Comparison of ENCODE assay signal across 1 cellular context in the genomic region with DNA sequence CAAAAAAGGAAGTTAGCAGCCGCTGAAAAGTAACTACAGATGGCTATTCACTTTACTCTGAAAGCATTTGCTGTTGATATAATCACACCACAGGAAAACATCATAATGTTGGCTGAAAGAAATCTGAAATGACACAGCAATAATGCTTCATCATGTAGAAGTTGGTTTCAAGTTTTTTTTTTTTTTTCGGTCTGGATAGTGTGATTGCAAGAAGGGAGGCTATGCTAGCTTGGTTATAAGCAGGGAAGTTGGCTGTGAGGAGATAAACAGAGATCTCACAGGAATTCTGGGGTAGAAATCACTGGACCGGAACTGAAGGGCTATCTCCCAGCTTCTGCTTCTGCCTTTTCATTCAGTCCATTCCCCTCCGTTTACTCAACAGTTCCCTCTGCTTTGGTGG.
TF ChIP-seq lines count a peak whose summit lies in the region.

No MANE protein-coding gene starts in this region.

TF ChIP-seq in K562, 482 proteins besides CTCF, POLR2A, EP300 and RAD21 (continued from another document and continues in another):
- TF ChIP-seq, protein P1, sequence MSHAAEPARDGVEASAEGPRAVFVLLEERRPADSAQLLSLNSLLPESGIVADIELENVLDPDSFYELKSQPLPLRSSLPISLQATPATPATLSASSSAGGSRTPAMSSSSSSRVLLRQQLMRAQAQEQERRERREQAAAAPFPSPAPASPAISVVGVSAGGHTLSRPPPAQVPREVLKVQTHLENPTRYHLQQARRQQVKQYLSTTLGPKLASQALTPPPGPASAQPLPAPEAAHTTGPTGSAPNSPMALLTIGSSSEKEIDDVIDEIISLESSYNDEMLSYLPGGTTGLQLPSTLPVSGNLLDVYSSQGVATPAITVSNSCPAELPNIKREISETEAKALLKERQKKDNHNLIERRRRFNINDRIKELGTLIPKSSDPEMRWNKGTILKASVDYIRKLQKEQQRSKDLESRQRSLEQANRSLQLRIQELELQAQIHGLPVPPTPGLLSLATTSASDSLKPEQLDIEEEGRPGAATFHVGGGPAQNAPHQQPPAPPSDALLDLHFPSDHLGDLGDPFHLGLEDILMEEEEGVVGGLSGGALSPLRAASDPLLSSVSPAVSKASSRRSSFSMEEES (CRISPR knock-in tag; IDR thresholded peaks at IDR 0.05), result no peak
- TF ChIP-seq SUPT5H (IDR thresholded peaks at IDR 0.05) (no peak), DPF2 (IDR thresholded peaks at IDR 0.05) (peak; percentile 96), SP2 (IDR thresholded peaks at IDR 0.05; ENCODE audit: extremely low read depth, low read depth, low read length, poor library complexity, severe bottlenecking) (no peak), PTRF (tag; IDR thresholded peaks at IDR 0.05) (no peak), ZNF12 (CRISPR knock-in tag; IDR thresholded peaks at IDR 0.05) (no peak), ZNF431 (CRISPR knock-in tag; IDR thresholded peaks at IDR 0.05) (no peak), NFRKB (IDR thresholded peaks at IDR 0.05; ENCODE audit: low read depth) (no peak), HEY1 (CRISPR knock-in tag; IDR thresholded peaks at IDR 0.05; ENCODE audit: borderline replicate concordance) (no peak), MEF2A (IDR thresholded peaks at IDR 0.05; ENCODE audit: control insufficient read depth, low read depth, low read length) (no peak), ZFPM2 (CRISPR knock-in tag; IDR thresholded peaks at IDR 0.05) (no peak), ZNF316 (IDR thresholded peaks at IDR 0.05) (peak; percentile 98), SAFB2 (IDR thresholded peaks at IDR 0.05; ENCODE audit: borderline replicate concordance, low read depth, low read length, severe bottlenecking) (no peak), CSDE1 (IDR thresholded peaks at IDR 0.05) (no peak), ZNF324 (CRISPR knock-in tag; IDR thresholded peaks at IDR 0.05) (no peak), HNRNPUL1 (IDR thresholded peaks at IDR 0.05; ENCODE audit: low read length) (no peak), TAF1 (IDR thresholded peaks at IDR 0.05; ENCODE audit: control insufficient read depth, extremely low read depth, insufficient read depth, low read length, severe bottlenecking) (no peak), CBFA2T3 (IDR thresholded peaks at IDR 0.05) (peak; percentile 96), CBFB (CRISPR knock-in tag; IDR thresholded peaks at IDR 0.05) (no peak), SMAD2 (IDR thresholded peaks at IDR 0.05; ENCODE audit: low read depth, low read length) (no peak), ZKSCAN8 (CRISPR knock-in tag; IDR thresholded peaks at IDR 0.05) (no peak), NFIC (IDR thresholded peaks at IDR 0.05) (peak; percentile 70), FOXA1 (IDR thresholded peaks at IDR 0.05; ENCODE audit: borderline replicate concordance) (no peak), RBBP5 (IDR thresholded peaks at IDR 0.05; ENCODE audit: borderline replicate concordance, insufficient read depth, low read length, poor library complexity, severe bottlenecking) (no peak), LARP7 (IDR thresholded peaks at IDR 0.05) (no peak), TARDBP (IDR thresholded peaks at IDR 0.05) (no peak), GATAD2B (IDR thresholded peaks at IDR 0.05; ENCODE audit: borderline replicate concordance) (no peak), SRSF7 (optimal IDR thresholded peaks at IDR 0.05; ENCODE audit: low read depth, low read length) (no peak), SMARCA5 (IDR thresholded peaks at IDR 0.05) (no peak), TRIM24 (IDR thresholded peaks at IDR 0.05) (peak; percentile 88 to 90), PHB2 (IDR thresholded peaks at IDR 0.05; ENCODE audit: low read depth) (peak; percentile 74), TSC22D4 (tag; IDR thresholded peaks at IDR 0.05) (no peak), FOXP1 (CRISPR knock-in tag; IDR thresholded peaks at IDR 0.05) (no peak), HMGN3 (IDR thresholded peaks at IDR 0.05; ENCODE audit: borderline replicate concordance, extremely low read depth, insufficient read length, low read depth, low read length) (no peak), COPS2 (conservative IDR thresholded peaks at IDR 0.05) (no peak), TEAD1 (CRISPR knock-in tag; IDR thresholded peaks at IDR 0.05) (peak; percentile 49 to 54; a peak in 1 of 4 replicates), ZBTB17 (CRISPR knock-in tag; IDR thresholded peaks at IDR 0.05) (no peak), PML (IDR thresholded peaks at IDR 0.05; ENCODE audit: low read length) (peak; percentile 62; the same call in 1 of the 2 replicates), BMI1 (IDR thresholded peaks at IDR 0.05; ENCODE audit: low read length) (no peak), ZNF408 (CRISPR knock-in tag; IDR thresholded peaks at IDR 0.05; ENCODE audit: low read depth) (no peak), ZNF668 (CRISPR knock-in tag; IDR thresholded peaks at IDR 0.05) (no peak), MYBL2 (IDR thresholded peaks at IDR 0.05; ENCODE audit: low read depth) (no peak), MYBL2 (CRISPR knock-in tag; IDR thresholded peaks at IDR 0.05; ENCODE audit: borderline replicate concordance) (no peak), HSF4 (CRISPR knock-in tag; IDR thresholded peaks at IDR 0.05; ENCODE audit: borderline replicate concordance) (no peak), RBM15 (IDR thresholded peaks at IDR 0.05; ENCODE audit: insufficient read depth, low read length) (no peak), CHD1 (IDR thresholded peaks at IDR 0.05; ENCODE audit: low read length) (no peak)
- TF ChIP-seq, protein P2, sequence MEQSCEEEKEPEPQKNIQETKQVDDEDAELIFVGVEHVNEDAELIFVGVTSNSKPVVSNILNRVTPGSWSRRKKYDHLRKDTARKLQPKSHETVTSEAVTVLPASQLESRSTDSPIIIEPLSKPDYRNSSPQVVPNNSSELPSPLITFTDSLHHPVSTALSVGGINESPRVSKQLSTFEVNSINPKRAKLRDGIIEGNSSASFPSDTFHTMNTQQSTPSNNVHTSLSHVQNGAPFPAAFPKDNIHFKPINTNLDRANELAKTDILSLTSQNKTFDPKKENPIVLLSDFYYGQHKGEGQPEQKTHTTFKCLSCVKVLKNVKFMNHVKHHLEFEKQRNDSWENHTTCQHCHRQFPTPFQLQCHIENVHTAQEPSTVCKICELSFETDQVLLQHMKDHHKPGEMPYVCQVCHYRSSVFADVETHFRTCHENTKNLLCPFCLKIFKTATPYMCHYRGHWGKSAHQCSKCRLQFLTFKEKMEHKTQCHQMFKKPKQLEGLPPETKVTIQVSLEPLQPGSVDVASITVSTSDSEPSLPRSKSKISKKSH (CRISPR knock-in tag; IDR thresholded peaks at IDR 0.05), result no peak
- TF ChIP-seq, protein P3, sequence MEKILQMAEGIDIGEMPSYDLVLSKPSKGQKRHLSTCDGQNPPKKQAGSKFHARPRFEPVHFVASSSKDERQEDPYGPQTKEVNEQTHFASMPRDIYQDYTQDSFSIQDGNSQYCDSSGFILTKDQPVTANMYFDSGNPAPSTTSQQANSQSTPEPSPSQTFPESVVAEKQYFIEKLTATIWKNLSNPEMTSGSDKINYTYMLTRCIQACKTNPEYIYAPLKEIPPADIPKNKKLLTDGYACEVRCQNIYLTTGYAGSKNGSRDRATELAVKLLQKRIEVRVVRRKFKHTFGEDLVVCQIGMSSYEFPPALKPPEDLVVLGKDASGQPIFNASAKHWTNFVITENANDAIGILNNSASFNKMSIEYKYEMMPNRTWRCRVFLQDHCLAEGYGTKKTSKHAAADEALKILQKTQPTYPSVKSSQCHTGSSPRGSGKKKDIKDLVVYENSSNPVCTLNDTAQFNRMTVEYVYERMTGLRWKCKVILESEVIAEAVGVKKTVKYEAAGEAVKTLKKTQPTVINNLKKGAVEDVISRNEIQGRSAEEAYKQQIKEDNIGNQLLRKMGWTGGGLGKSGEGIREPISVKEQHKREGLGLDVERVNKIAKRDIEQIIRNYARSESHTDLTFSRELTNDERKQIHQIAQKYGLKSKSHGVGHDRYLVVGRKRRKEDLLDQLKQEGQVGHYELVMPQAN (IDR thresholded peaks at IDR 0.05; ENCODE audit: borderline replicate concordance), result no peak
- TF ChIP-seq, protein P4, sequence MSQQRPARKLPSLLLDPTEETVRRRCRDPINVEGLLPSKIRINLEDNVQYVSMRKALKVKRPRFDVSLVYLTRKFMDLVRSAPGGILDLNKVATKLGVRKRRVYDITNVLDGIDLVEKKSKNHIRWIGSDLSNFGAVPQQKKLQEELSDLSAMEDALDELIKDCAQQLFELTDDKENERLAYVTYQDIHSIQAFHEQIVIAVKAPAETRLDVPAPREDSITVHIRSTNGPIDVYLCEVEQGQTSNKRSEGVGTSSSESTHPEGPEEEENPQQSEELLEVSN (IDR thresholded peaks at IDR 0.05; ENCODE audit: borderline replicate concordance in 1 of 2, extremely low read depth in 1 of 2, insufficient read depth in 1 of 2, insufficient read length in 1 of 2, low read depth in 1 of 2, low read length in 1 of 2, poor library complexity in 1 of 2, severe bottlenecking in 1 of 2), result no peak
- TF ChIP-seq, protein P5, sequence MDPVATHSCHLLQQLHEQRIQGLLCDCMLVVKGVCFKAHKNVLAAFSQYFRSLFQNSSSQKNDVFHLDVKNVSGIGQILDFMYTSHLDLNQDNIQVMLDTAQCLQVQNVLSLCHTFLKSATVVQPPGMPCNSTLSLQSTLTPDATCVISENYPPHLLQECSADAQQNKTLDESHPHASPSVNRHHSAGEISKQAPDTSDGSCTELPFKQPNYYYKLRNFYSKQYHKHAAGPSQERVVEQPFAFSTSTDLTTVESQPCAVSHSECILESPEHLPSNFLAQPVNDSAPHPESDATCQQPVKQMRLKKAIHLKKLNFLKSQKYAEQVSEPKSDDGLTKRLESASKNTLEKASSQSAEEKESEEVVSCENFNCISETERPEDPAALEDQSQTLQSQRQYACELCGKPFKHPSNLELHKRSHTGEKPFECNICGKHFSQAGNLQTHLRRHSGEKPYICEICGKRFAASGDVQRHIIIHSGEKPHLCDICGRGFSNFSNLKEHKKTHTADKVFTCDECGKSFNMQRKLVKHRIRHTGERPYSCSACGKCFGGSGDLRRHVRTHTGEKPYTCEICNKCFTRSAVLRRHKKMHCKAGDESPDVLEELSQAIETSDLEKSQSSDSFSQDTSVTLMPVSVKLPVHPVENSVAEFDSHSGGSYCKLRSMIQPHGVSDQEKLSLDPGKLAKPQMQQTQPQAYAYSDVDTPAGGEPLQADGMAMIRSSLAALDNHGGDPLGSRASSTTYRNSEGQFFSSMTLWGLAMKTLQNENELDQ (CRISPR knock-in tag; IDR thresholded peaks at IDR 0.05; ENCODE audit: borderline replicate concordance), result no peak
- TF ChIP-seq, protein P6, sequence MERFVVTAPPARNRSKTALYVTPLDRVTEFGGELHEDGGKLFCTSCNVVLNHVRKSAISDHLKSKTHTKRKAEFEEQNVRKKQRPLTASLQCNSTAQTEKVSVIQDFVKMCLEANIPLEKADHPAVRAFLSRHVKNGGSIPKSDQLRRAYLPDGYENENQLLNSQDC (CRISPR knock-in tag; IDR thresholded peaks at IDR 0.05), result no peak
- TF ChIP-seq, protein P7, sequence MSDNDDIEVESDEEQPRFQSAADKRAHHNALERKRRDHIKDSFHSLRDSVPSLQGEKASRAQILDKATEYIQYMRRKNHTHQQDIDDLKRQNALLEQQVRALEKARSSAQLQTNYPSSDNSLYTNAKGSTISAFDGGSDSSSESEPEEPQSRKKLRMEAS (CRISPR knock-in tag; IDR thresholded peaks at IDR 0.05), result no peak
- TF ChIP-seq, protein P8, sequence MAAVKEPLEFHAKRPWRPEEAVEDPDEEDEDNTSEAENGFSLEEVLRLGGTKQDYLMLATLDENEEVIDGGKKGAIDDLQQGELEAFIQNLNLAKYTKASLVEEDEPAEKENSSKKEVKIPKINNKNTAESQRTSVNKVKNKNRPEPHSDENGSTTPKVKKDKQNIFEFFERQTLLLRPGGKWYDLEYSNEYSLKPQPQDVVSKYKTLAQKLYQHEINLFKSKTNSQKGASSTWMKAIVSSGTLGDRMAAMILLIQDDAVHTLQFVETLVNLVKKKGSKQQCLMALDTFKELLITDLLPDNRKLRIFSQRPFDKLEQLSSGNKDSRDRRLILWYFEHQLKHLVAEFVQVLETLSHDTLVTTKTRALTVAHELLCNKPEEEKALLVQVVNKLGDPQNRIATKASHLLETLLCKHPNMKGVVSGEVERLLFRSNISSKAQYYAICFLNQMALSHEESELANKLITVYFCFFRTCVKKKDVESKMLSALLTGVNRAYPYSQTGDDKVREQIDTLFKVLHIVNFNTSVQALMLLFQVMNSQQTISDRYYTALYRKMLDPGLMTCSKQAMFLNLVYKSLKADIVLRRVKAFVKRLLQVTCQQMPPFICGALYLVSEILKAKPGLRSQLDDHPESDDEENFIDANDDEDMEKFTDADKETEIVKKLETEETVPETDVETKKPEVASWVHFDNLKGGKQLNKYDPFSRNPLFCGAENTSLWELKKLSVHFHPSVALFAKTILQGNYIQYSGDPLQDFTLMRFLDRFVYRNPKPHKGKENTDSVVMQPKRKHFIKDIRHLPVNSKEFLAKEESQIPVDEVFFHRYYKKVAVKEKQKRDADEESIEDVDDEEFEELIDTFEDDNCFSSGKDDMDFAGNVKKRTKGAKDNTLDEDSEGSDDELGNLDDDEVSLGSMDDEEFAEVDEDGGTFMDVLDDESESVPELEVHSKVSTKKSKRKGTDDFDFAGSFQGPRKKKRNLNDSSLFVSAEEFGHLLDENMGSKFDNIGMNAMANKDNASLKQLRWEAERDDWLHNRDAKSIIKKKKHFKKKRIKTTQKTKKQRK (IDR thresholded peaks at IDR 0.05; ENCODE audit: borderline replicate concordance, low read depth, low read length), result no peak
- TF ChIP-seq, protein P9, sequence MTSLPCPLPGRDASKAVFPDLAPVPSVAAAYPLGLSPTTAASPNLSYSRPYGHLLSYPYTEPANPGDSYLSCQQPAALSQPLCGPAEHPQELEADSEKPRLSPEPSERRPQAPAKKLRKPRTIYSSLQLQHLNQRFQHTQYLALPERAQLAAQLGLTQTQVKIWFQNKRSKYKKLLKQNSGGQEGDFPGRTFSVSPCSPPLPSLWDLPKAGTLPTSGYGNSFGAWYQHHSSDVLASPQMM (CRISPR knock-in tag; IDR thresholded peaks at IDR 0.05), result no peak
- TF ChIP-seq, protein P10, sequence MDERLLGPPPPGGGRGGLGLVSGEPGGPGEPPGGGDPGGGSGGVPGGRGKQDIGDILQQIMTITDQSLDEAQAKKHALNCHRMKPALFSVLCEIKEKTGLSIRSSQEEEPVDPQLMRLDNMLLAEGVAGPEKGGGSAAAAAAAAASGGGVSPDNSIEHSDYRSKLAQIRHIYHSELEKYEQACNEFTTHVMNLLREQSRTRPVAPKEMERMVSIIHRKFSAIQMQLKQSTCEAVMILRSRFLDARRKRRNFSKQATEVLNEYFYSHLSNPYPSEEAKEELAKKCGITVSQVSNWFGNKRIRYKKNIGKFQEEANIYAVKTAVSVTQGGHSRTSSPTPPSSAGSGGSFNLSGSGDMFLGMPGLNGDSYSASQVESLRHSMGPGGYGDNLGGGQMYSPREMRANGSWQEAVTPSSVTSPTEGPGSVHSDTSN (CRISPR knock-in tag; IDR thresholded peaks at IDR 0.05; ENCODE audit: low read depth), result no peak
- TF ChIP-seq, protein P10 (tag; conservative IDR thresholded peaks at IDR 0.05; ENCODE audit: low read depth), result no peak
- TF ChIP-seq, protein P11, sequence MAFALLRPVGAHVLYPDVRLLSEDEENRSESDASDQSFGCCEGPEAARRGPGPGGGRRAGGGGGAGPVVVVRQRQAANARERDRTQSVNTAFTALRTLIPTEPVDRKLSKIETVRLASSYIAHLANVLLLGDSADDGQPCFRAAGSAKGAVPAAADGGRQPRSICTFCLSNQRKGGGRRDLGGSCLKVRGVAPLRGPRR (CRISPR knock-in tag; IDR thresholded peaks at IDR 0.05), result no peak
